9 cellular contexts compared by ENCODE assay signal in the genomic region with DNA sequence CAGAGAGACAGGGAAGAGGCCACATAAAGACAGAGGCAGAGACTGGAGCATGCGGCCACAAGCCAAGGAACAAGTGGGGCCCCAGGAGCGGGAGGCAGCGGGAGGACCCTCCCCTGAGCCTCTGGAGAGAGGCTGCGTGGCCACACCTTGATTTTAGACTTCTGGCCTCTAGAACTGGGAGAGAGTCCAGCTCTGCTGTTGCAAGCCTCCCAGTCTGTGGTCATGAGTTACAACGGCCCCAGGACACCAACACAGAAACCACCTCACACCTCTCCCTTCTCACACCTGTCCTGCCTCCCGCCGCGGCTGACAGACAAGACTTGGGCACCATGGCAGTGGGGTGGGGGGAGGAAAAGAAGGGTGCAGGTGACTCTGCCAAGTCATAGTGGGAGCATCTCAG. TPM values are rescaled to one million over a fixed set of nuclear protein-coding genes. Genes with fewer than 3 reads are reported as not detected.
DNase-seq lines count a peak whose midpoint lies in the region; ATAC-seq and TF ChIP-seq lines count a peak whose summit lies in the region.
"Had no signal": no experiment of that assay in that cellular context is flagged by ENCODE, and none has a peak within 500 bp of the region (broad histone marks: within the 10 kb centered on the region; RNA-seq: fewer than 3 reads in every experiment).

No MANE protein-coding gene starts in this region.

- H3K4me3 ChIP-seq in GM06990 (replicated peaks; ENCODE audit: low read depth, low read length): peak overlapping the region; percentile 79
- H3K4me3 ChIP-seq in SJCRH30: peak overlapping the region; percentile 87
- H3K4me3 ChIP-seq in fibroblast of mammary gland (ENCODE audit: control insufficient read depth, low read depth, low read length): peak overlapping the region; percentile 65
- H3K4me3 ChIP-seq in gastrocnemius medialis: peak overlapping the region; percentile 58 to 86 (median 68)

- H3K9me3 ChIP-seq in SJCRH30 (replicated peaks): no peaks in the 10 kb centered on the region
- no peaks in the 10 kb centered on the region for H3K9me3 ChIP-seq in gastrocnemius medialis

- ATAC-seq in gastrocnemius medialis (peak; percentile 34 to 36), HG02571 (IDR thresholded peaks at IDR 0.05; ENCODE audit: unreplicated experiment) (no peak), HG03565 (IDR thresholded peaks at IDR 0.05; ENCODE audit: unreplicated experiment) (no peak)

- in situ Hi-C loops in gastrocnemius medialis (cut with MboI; ENCODE audit: low sequenced_read_pairs in 4 of 4): no loop called here

- TF ChIP-seq CTCF in GM06990 (IDR thresholded peaks at IDR 0.05; ENCODE audit: insufficient read depth, low read length, poor library complexity, severe bottlenecking) (no peak), fibroblast of mammary gland (conservative IDR thresholded peaks at IDR 0.05; ENCODE audit: control insufficient read depth, insufficient read depth, low read depth, low read length) (no peak), gastrocnemius medialis (IDR thresholded peaks at IDR 0.05 in 4 of 5, conservative IDR thresholded peaks at IDR 0.05 in 1 of 5) (no peak)

- no peak for TF ChIP-seq POLR2A in gastrocnemius medialis (IDR thresholded peaks at IDR 0.05)

- no peaks in the 10 kb centered on the region for H3K27me3 ChIP-seq in GM06990 (replicated peaks; ENCODE audit: control insufficient read depth, insufficient read depth, low read length)
- no peaks in the 10 kb centered on the region for H3K27me3 ChIP-seq in SJCRH30
- no peaks in the 10 kb centered on the region for H3K27me3 ChIP-seq in gastrocnemius medialis

- H3K27ac ChIP-seq in SJCRH30 (no peak overlapping the region), gastrocnemius medialis (peak overlapping the region in 1 of 4 donors; percentile 65)

- intact Hi-C loops in gastrocnemius medialis (cut with DNase I; ENCODE audit: low total_unique reads): no loop called here

- H3K36me3 ChIP-seq in GM06990 (ENCODE audit: control insufficient read depth, insufficient read depth, low read length) (peaks cover 20% of the 10 kb centered on the region), SJCRH30 (peaks cover 19% of the 10 kb centered on the region), gastrocnemius medialis (peaks cover 0 to 24% of the 10 kb centered on the region in 2 donors)

- peaks cover 22% of the 10 kb centered on the region for H3K4me1 ChIP-seq in SJCRH30
- H3K4me1 ChIP-seq in gastrocnemius medialis: peaks cover 27 to 30% of the 10 kb centered on the region in 2 donors

- DNase-seq in GM06990 (ENCODE audit: extremely low read depth, insufficient read length) (no peak), SJCRH30 (no peak), fibroblast of mammary gland (ENCODE audit: low read depth) (peak; percentile 64), gastrocnemius medialis (peak in 1 of 2 donors; percentile 68), midbrain (lab: John Stamatoyannopoulos, UW) (no peak), NCI-H128 (lab: John Stamatoyannopoulos, UW; ENCODE audit: unreplicated experiment) (no peak)
- DNase-seq: HCEC 1CT had no signal

RNA-seq across cellular contexts. Expression of a gene that starts 2.2 kb away (rescaled TPM):
- 14.3 and 18.3 TPM in 2 replicates for total RNA-seq in SJCRH30 (2014; rRNA removed; shearing (Covaris generic))
- total RNA-seq in gastrocnemius medialis: 1 to 10 TPM; 5.0 to 6.7 (median 5.9) TPM

RNA-seq across cellular contexts. Expression of a gene that starts 27.0 kb away (rescaled TPM):
- 82.0 and 87.1 TPM in 2 replicates for total RNA-seq in SJCRH30 (2014; rRNA removed; shearing (Covaris generic))
- total RNA-seq in gastrocnemius medialis: 10 to 100 TPM; 35.9 to 63.1 (median 42.7) TPM

RNA-seq across cellular contexts. Expression of a gene that starts 27.0 kb away (rescaled TPM):
- total RNA-seq in SJCRH30 (2014; rRNA removed; shearing (Covaris generic)): 56.5 and 72.0 TPM in 2 replicates
- total RNA-seq in gastrocnemius medialis: 10 to 100 TPM; 23.2 to 43.5 (median 36.5) TPM

RNA-seq across cellular contexts. Expression of a gene that starts 37.5 kb away (rescaled TPM):
- 7.5 and 8.9 TPM in 2 replicates for total RNA-seq in SJCRH30 (2014; rRNA removed; shearing (Covaris generic))
- 1 to 10 TPM; 2.3 to 6.0 (median 3.9) TPM for total RNA-seq in gastrocnemius medialis

RNA-seq across cellular contexts. Expression of a gene that starts 45.4 kb away (rescaled TPM):
- total RNA-seq in SJCRH30 (2014; rRNA removed; shearing (Covaris generic)): 44.5 and 47.7 TPM in 2 replicates
- 10 to 100 TPM; 23.9 to 50.4 (median 46.6) TPM for total RNA-seq in gastrocnemius medialis

Comparison
In these comparisons a context has a peak if more than half of its experiments do, and no peak if none do; other contexts are left out.
1. ATAC-seq: peak in gastrocnemius medialis (2 of 2); none in HG02571 (single experiment) and HG03565 (single experiment).
2. Peak in every context shown above with its lines, with median percentiles within 50 percentile points of each other: H3K4me3 ChIP-seq.